ENCODE assay signal across 1 cellular context in the genomic region with DNA sequence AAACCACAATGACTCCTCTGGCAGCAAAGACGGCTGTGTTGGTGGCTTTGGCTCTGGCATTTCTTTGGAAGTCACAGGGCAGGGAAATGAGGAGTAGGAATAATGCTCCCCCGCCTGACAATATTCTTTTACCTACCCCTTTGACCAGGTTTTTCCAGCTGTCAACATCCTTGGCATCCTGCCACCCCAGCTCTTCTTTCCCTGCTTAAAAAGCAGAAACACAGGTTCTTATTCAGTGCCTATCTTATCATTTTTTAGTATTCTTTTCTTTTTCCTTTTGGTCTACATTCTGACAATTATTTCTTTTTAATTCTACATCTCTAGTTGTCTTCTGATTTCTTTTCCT.
TF ChIP-seq lines count a peak whose summit lies in the region.

No MANE protein-coding gene starts in this region.

TF ChIP-seq in IMR-90, 13 proteins besides CTCF, POLR2A, EP300 and RAD21:
- TF ChIP-seq, protein P1, sequence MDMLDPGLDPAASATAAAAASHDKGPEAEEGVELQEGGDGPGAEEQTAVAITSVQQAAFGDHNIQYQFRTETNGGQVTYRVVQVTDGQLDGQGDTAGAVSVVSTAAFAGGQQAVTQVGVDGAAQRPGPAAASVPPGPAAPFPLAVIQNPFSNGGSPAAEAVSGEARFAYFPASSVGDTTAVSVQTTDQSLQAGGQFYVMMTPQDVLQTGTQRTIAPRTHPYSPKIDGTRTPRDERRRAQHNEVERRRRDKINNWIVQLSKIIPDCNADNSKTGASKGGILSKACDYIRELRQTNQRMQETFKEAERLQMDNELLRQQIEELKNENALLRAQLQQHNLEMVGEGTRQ (IDR thresholded peaks at IDR 0.05; ENCODE audit: low read depth, low read length): no peak
- TF ChIP-seq SMC3 (IDR thresholded peaks at IDR 0.05; ENCODE audit: low read depth, low read length) (no peak), CHD1 (IDR thresholded peaks at IDR 0.05; ENCODE audit: low read depth, low read length) (no peak), RCOR1 (IDR thresholded peaks at IDR 0.05; ENCODE audit: insufficient replicate concordance, low read length) (no peak), BHLHE40 (IDR thresholded peaks at IDR 0.05; ENCODE audit: low read depth, low read length) (no peak), MXI1 (IDR thresholded peaks at IDR 0.05; ENCODE audit: borderline replicate concordance, low read depth, low read length) (no peak), MAFK (IDR thresholded peaks at IDR 0.05; ENCODE audit: low read depth, low read length) (no peak), FOS (IDR thresholded peaks at IDR 0.05; ENCODE audit: low read depth, low read length) (no peak), NFE2L2 (IDR thresholded peaks at IDR 0.05; ENCODE audit: low read depth, low read length) (no peak), CEBPB (IDR thresholded peaks at IDR 0.05; ENCODE audit: low read depth, low read length) (no peak), MAZ (IDR thresholded peaks at IDR 0.05; ENCODE audit: borderline replicate concordance, low read depth, low read length) (no peak), RFX5 (IDR thresholded peaks at IDR 0.05; ENCODE audit: low read depth, low read length) (no peak)
- TF ChIP-seq, protein P2, sequence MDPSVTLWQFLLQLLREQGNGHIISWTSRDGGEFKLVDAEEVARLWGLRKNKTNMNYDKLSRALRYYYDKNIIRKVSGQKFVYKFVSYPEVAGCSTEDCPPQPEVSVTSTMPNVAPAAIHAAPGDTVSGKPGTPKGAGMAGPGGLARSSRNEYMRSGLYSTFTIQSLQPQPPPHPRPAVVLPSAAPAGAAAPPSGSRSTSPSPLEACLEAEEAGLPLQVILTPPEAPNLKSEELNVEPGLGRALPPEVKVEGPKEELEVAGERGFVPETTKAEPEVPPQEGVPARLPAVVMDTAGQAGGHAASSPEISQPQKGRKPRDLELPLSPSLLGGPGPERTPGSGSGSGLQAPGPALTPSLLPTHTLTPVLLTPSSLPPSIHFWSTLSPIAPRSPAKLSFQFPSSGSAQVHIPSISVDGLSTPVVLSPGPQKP (IDR thresholded peaks at IDR 0.05; ENCODE audit: borderline replicate concordance, low read depth, low read length): no peak
